3 cellular contexts compared by ENCODE assay signal in genomic region chr6:5208491-5208890, GRCh38.
A peak's percentile ranks its signal among the peaks of the same experiment; 100 is the strongest.
TF ChIP-seq lines count a peak whose summit lies in the region.

No MANE protein-coding gene starts in this region.

TF ChIP-seq in liver, 16 proteins besides CTCF, POLR2A, EP300 and RAD21:
- TF ChIP-seq REST (IDR thresholded peaks at IDR 0.05) (peak; percentile 85), EGR1 (IDR thresholded peaks at IDR 0.05; ENCODE audit: low read depth in 2 of 2) (no peak)

TF ChIP-seq in HepG2, 621 proteins besides CTCF, POLR2A, EP300 and RAD21:
- no peak for TF ChIP-seq ATF7-NPFF (CRISPR knock-in tag; IDR thresholded peaks at IDR 0.05; ENCODE audit: low read depth)
- no peak for TF ChIP-seq ZFY (CRISPR knock-in tag; IDR thresholded peaks at IDR 0.05)
- no peak for TF ChIP-seq HNRNPLL (IDR thresholded peaks at IDR 0.05; ENCODE audit: low read depth, low read length, poor library complexity, severe bottlenecking)
- TF ChIP-seq ZNF510 (CRISPR knock-in tag; IDR thresholded peaks at IDR 0.05; ENCODE audit: low read depth), result no peak
- no peak for TF ChIP-seq SOX5 (CRISPR knock-in tag; IDR thresholded peaks at IDR 0.05; ENCODE audit: borderline replicate concordance)
- TF ChIP-seq NRL (CRISPR knock-in tag; IDR thresholded peaks at IDR 0.05; ENCODE audit: borderline replicate concordance), result no peak
- TF ChIP-seq CEBPG (CRISPR knock-in tag; IDR thresholded peaks at IDR 0.05), result no peak
- no peak for TF ChIP-seq GTF2F1 (IDR thresholded peaks at IDR 0.05; ENCODE audit: low read length)
- TF ChIP-seq ZNF777 (CRISPR knock-in tag; IDR thresholded peaks at IDR 0.05), result no peak
- no peak for TF ChIP-seq ZNF713 (CRISPR knock-in tag; IDR thresholded peaks at IDR 0.05)
- no peak for TF ChIP-seq ZNF329 (CRISPR knock-in tag; IDR thresholded peaks at IDR 0.05; ENCODE audit: low read depth)

TF ChIP-seq in endothelial cell of umbilical vein, 7 proteins besides CTCF, POLR2A, EP300 and RAD21:
- TF ChIP-seq POLR2AphosphoS5 (IDR thresholded peaks at IDR 0.05; ENCODE audit: insufficient read depth, low read depth, low read length), result no peak
- no peak for TF ChIP-seq GATA2 (IDR thresholded peaks at IDR 0.05; ENCODE audit: insufficient read depth, insufficient read length, low read depth, low read length)
- TF ChIP-seq, protein P1, sequence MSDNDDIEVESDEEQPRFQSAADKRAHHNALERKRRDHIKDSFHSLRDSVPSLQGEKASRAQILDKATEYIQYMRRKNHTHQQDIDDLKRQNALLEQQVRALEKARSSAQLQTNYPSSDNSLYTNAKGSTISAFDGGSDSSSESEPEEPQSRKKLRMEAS (IDR thresholded peaks at IDR 0.05; ENCODE audit: insufficient read depth, insufficient read length), result no peak
TF ChIP-seq in endothelial cell of umbilical vein: peak in this region for 0.
